24 cellular contexts compared by ENCODE assay signal in the genomic region with DNA sequence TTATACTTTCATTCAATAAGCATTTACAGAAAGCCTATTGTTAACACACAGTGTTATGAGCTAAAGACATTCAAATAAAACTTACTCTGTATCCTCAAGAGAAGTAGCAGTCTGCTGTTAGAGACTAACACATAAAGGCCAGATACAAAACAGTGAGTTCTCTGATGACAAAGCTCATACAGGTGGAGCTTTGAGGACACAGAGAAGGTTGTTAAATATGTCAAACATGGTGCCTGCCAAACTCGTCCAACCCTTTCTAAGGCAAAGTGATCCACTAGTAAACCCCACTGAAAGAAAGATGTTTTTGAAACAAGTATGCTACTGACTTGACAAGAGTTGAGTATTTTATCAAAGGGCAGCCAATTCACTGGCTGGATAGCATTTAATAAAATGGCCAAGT.
"Had no signal": no experiment of that assay in that cellular context is flagged by ENCODE, and none has a peak within 500 bp of the region (broad histone marks: within the 10 kb centered on the region; RNA-seq: fewer than 3 reads in every experiment).

No MANE protein-coding gene starts in this region.

- DNase-seq: colonic mucosa; effector CD8-positive, alpha-beta T cell; endodermal cell; foreskin fibroblast; heart left ventricle; kidney; mesenchymal stem cell; mucosa of descending colon; naive B cell; pancreas; stimulated activated CD4-positive, alpha-beta T cell treated with anti-CD3 and anti-CD28 coated beads, Interleukin-12 subunit alpha, Interleukin-12 subunit beta, amount 100 ng/mL, for 4 hours; stimulated activated CD4-positive, alpha-beta T cell treated with anti-CD3 and anti-CD28 coated beads, Interleukin-1b, Interleukin-23, amount 100 ng/mL, for 48 hours; stimulated activated CD4-positive, alpha-beta T cell treated with anti-CD3 and anti-CD28 coated beads, Interleukin-4, amount 100 ng/mL, for 1 hour; stimulated activated CD8-positive, alpha-beta memory T cell treated with anti-CD3 and anti-CD28 coated beads, Interleukin-4, amount 100 ng/mL, for 48 hours; stimulated activated naive CD4-positive, alpha-beta T cell treated with Interleukin-2 at 50 U/mL for 16 hours; stomach; thyroid gland had no signal

- H3K4me1 ChIP-seq: colonic mucosa, gastroesophageal sphincter, heart left ventricle, pancreas, right atrium auricular region, stomach had no signal

- H3K27ac ChIP-seq: colonic mucosa, epithelial cell of prostate, gastroesophageal sphincter, heart left ventricle, hepatocyte, neutrophil, pancreas, right atrium auricular region, stomach, thyroid gland had no signal

- H3K36me3 ChIP-seq: colonic mucosa had no signal

- H3K9me3 ChIP-seq: colonic mucosa, gastroesophageal sphincter, heart left ventricle, mucosa of descending colon, neutrophil, pancreas, right atrium auricular region, stomach, thyroid gland had no signal

- H3K27me3 ChIP-seq: colonic mucosa, gastroesophageal sphincter, heart left ventricle, hepatocyte, neutrophil, pancreas, right atrium auricular region, stomach, thyroid gland had no signal

- H3K4me3 ChIP-seq: colonic mucosa, gastroesophageal sphincter, heart left ventricle, hepatocyte, lung, mucosa of descending colon, pancreas, right atrium auricular region, smooth muscle cell, stomach, thyroid gland had no signal
